ENCODE assay signal across 25 cellular contexts in genomic region chrX:11151799-11152591, GRCh38. TPM values are rescaled to one million over a fixed set of nuclear protein-coding genes. Genes with fewer than 3 reads are reported as not detected.
DNase-seq lines count a peak whose midpoint lies in the region; ATAC-seq and TF ChIP-seq lines count a peak whose summit lies in the region.
"Had no signal": no experiment of that assay in that cellular context is flagged by ENCODE, and none has a peak within 500 bp of the region (broad histone marks: within the 10 kb centered on the region; RNA-seq: fewer than 3 reads in every experiment).

No MANE protein-coding gene starts in this region.

- no peaks in the 10 kb centered on the region for H4K20me1 ChIP-seq in smooth muscle cell (ENCODE audit: low read depth)

- H3K4me2 ChIP-seq in smooth muscle cell = peak overlapping the region; percentile 35
- H3K4me2 ChIP-seq: GM23338, SK-N-SH had no signal

- no peaks in the 10 kb centered on the region for H3K79me2 ChIP-seq in smooth muscle cell (ENCODE audit: low read depth)

- no peaks in the 10 kb centered on the region for H3K27me3 Mint-ChIP-seq in HFFc6 (ENCODE audit: insufficient read depth)
- H3K27me3 Mint-ChIP-seq: activated CD8-positive, alpha-beta T cell treated with anti-CD3 and anti-CD28 coated beads for 36 hours; IgD-negative memory B cell had no signal

- H3F3A ChIP-seq in smooth muscle cell (ENCODE audit: low read depth) = no peaks in the 10 kb centered on the region

- peaks cover 9% of the 10 kb centered on the region for H3K4me1 ChIP-seq in smooth muscle cell (ENCODE audit: low read depth)
- H3K4me1 ChIP-seq: esophagus squamous epithelium, tibial artery had no signal

- H2AFZ ChIP-seq in smooth muscle cell (ENCODE audit: low read depth) = no peak overlapping the region
- H2AFZ ChIP-seq: GM23338 had no signal

- H3K4me3 ChIP-seq in smooth muscle cell = no peak overlapping the region
- H3K4me3 ChIP-seq: esophagus squamous epithelium, GM23338, skin epidermis, tibial artery had no signal

- no peak overlapping the region for H3K4me3 Mint-ChIP-seq in HFFc6
- H3K4me3 Mint-ChIP-seq: activated CD8-positive, alpha-beta T cell treated with anti-CD3 and anti-CD28 coated beads for 36 hours; activated naive CD4-positive, alpha-beta T cell treated with anti-CD3 and anti-CD28 coated beads for 36 hours; CD4-positive, alpha-beta memory T cell; GM23338; IgD-negative memory B cell; nephron progenitor cell had no signal

- no peaks in the 10 kb centered on the region for H3K36me3 Mint-ChIP-seq in HFFc6 (ENCODE audit: low read depth)
- H3K36me3 Mint-ChIP-seq: CD4-positive, alpha-beta memory T cell had no signal

- no peaks in the 10 kb centered on the region for H3K36me3 ChIP-seq in smooth muscle cell (ENCODE audit: low read depth)
- H3K36me3 ChIP-seq: esophagus squamous epithelium, tibial artery had no signal

- H3K9me3 Mint-ChIP-seq in HFFc6 = no peaks in the 10 kb centered on the region
- H3K9me3 Mint-ChIP-seq: activated CD8-positive, alpha-beta T cell treated with anti-CD3 and anti-CD28 coated beads for 36 hours; activated naive CD4-positive, alpha-beta T cell treated with anti-CD3 and anti-CD28 coated beads for 36 hours; CD4-positive, alpha-beta memory T cell; GM23338; IgD-negative memory B cell had no signal

- peak overlapping the region; percentile 24 for H3K27ac ChIP-seq in smooth muscle cell (ENCODE audit: low read depth)
- H3K27ac ChIP-seq: esophagus squamous epithelium, RWPE1, skin epidermis, tibial artery had no signal

- no peak for ATAC-seq in GM19035 (IDR thresholded peaks at IDR 0.05; ENCODE audit: unreplicated experiment)
- ATAC-seq: activated CD8-positive, alpha-beta T cell treated with anti-CD3 and anti-CD28 coated beads for 36 hours; GM23338; stimulated activated naive CD8-positive, alpha-beta T cell treated with anti-CD3 and anti-CD28 coated beads, Interleukin-15, Interleukin-2, amounts not matched to agents 100 U/mL and 50 U/mL, for 24 hours had no signal

- no peak overlapping the region for H3K9ac ChIP-seq in smooth muscle cell (ENCODE audit: low read depth)
- H3K9ac ChIP-seq: SK-N-SH had no signal

- H3K9me3 ChIP-seq in smooth muscle cell (replicated peaks; ENCODE audit: low read depth) = no peaks in the 10 kb centered on the region
- H3K9me3 ChIP-seq: esophagus squamous epithelium, SK-N-SH, tibial artery had no signal

- no peaks in the 10 kb centered on the region for H3K4me1 Mint-ChIP-seq in HFFc6 (ENCODE audit: low read depth)
- H3K4me1 Mint-ChIP-seq: CD4-positive, alpha-beta memory T cell; IgD-negative memory B cell; nephron progenitor cell had no signal

- H3K27me3 ChIP-seq in smooth muscle cell (ENCODE audit: low read depth) = no peaks in the 10 kb centered on the region
- H3K27me3 ChIP-seq: esophagus squamous epithelium, tibial artery had no signal

- 60% methylated on average over 4 of the region's 4 CpGs for WGBS in smooth muscle cell (ENCODE audit: low lambda C conversion rate)

- TF ChIP-seq CTCF in smooth muscle cell (IDR thresholded peaks at IDR 0.05; ENCODE audit: borderline replicate concordance, insufficient read depth, poor library complexity, severe bottlenecking) (no peak), HFFc6 (IDR thresholded peaks at IDR 0.05) (no peak)

- DNase-seq in NCI-H1436 (lab: John Stamatoyannopoulos, UW) = peak; percentile 34
- peak; percentile 56 to 86 for DNase-seq in NCI-H524 (lab: John Stamatoyannopoulos, UW)
- peak; percentile 35 for DNase-seq in astrocyte of the hippocampus (ENCODE audit: low read depth, low spot score)
- DNase-seq in smooth muscle cell (lab: John Stamatoyannopoulos, UW; ENCODE audit: unreplicated experiment) = no peak
- DNase-seq in HFFc6 = no peak
- DNase-seq in midbrain (lab: John Stamatoyannopoulos, UW) = no peak
- DNase-seq: activated CD4-positive, CD25-positive, alpha-beta regulatory T cell; activated CD8-positive, alpha-beta T cell treated with anti-CD3 and anti-CD28 coated beads for 36 hours; activated naive CD4-positive, alpha-beta T cell treated with anti-CD3 and anti-CD28 coated beads for 36 hours; activated T-cell treated with anti-CD3 and anti-CD28 coated beads, Interleukin-2, amount 50 U/mL, for 1 hour; aorta; CD4-positive, alpha-beta memory T cell; DMS79 treated with DMSO at 0.1 percent for 48 hours; effector memory CD4-positive, alpha-beta T cell; esophagus squamous epithelium; MM.1S; nephron progenitor cell; SK-N-SH; stimulated activated naive CD8-positive, alpha-beta T cell treated with anti-CD3 and anti-CD28 coated beads, Interleukin-15, Interleukin-2, amounts not matched to agents 100 U/mL and 50 U/mL, for 24 hours; tibial artery had no signal

- no peak overlapping the region for H3K27ac Mint-ChIP-seq in HFFc6
- H3K27ac Mint-ChIP-seq: activated CD8-positive, alpha-beta T cell treated with anti-CD3 and anti-CD28 coated beads for 36 hours; activated naive CD4-positive, alpha-beta T cell treated with anti-CD3 and anti-CD28 coated beads for 36 hours; CD4-positive, alpha-beta memory T cell; GM23338; IgD-negative memory B cell; nephron progenitor cell had no signal

RNA-seq across cellular contexts. Expression of gene HCCS, which starts 40.9 kb away (rescaled TPM):
- 18.8 and 25.8 TPM in 2 replicates for total RNA-seq in smooth muscle cell
- 27.3 and 36.9 TPM in 2 replicates for polyA plus RNA-seq in smooth muscle cell
- total RNA-seq in HFFc6 (2021; fragmentation: NEBNext Ultra II Directional; extraction: Animal tissue kit (Norgen Biotek cat#: 25700)) = 10 to 100 TPM; 42.1 to 48.0 (median 44.8) TPM

Comparison
In these comparisons a context has a peak if more than half of its experiments do, and no peak if none do; other contexts are left out.
1. DNase-seq: peak in NCI-H1436 (single experiment), NCI-H524 (2 of 2) and astrocyte of the hippocampus (single experiment); none in smooth muscle cell (single experiment), HFFc6 (single experiment) and midbrain (single experiment).